9 cellular contexts compared by ENCODE assay signal in genomic region chr2:201432551-201433388, GRCh38. TPM values are rescaled to one million over a fixed set of nuclear protein-coding genes. Genes with fewer than 3 reads are reported as not detected.
DNase-seq lines count a peak whose midpoint lies in the region; ATAC-seq and TF ChIP-seq lines count a peak whose summit lies in the region.
"Had no signal": no experiment of that assay in that cellular context is flagged by ENCODE, and none has a peak within 500 bp of the region (broad histone marks: within the 10 kb centered on the region; RNA-seq: fewer than 3 reads in every experiment).

No MANE protein-coding gene starts in this region.

- POLR2A ChIA-PET in activated CD4-positive, alpha-beta T cell treated with anti-CD3 and anti-CD28 coated beads, Interleukin-2, amount 10 ng/mL, durations not matched to agents 7 days and 5 days (lab: Charles Lee), result interaction anchor here (1.0 to 1.1 kb wide), 3 partner anchors 13 to 19 kb away, joined by 3 to 4 read pairs (median 3); partner anchors contain the start of genes STRADB and TRAK2

- no peak overlapping the region for H3K4me3 Mint-ChIP-seq in activated CD4-positive, alpha-beta T cell treated with anti-CD3 and anti-CD28 coated beads, Interleukin-2, amount 10 ng/mL, durations not matched to agents 7 days and 5 days
- no peak overlapping the region for H3K4me3 Mint-ChIP-seq in activated naive CD8-positive, alpha-beta T cell treated with anti-CD3 and anti-CD28 coated beads, Interleukin-2, amount 50 U/mL, for 24 hours

- intact Hi-C loops in right cardiac atrium (cut with DNase I), result no loop called here
- intact Hi-C loops in tibial artery (cut with DNase I; ENCODE audit: low total_unique reads), result no loop called here

- peak overlapping the region; percentile 62 for H3K27ac ChIP-seq in right cardiac atrium (ENCODE audit: low read length)
- peak overlapping the region; percentile 43 to 52 for H3K27ac ChIP-seq in tibial artery

- TF ChIP-seq CTCF in tibial artery (IDR thresholded peaks at IDR 0.05), result no peak

- H3K9me3 ChIP-seq in right cardiac atrium (ENCODE audit: control insufficient read depth, low read length) (no peaks in the 10 kb centered on the region), tibial artery (no peaks in the 10 kb centered on the region)

- peaks cover 4% of the 10 kb centered on the region for H3K4me1 ChIP-seq in right cardiac atrium (ENCODE audit: control insufficient read depth, insufficient read depth, low read length)
- peaks cover 0 to 33% (median 24%) of the 10 kb centered on the region in 4 donors for H3K4me1 ChIP-seq in tibial artery

- peaks cover 15% of the 10 kb centered on the region for H3K9me3 Mint-ChIP-seq in activated CD4-positive, alpha-beta T cell treated with anti-CD3 and anti-CD28 coated beads, Interleukin-2, amount 10 ng/mL, durations not matched to agents 7 days and 5 days
- H3K9me3 Mint-ChIP-seq in activated naive CD8-positive, alpha-beta T cell treated with anti-CD3 and anti-CD28 coated beads, Interleukin-2, amount 50 U/mL, for 24 hours, result peaks cover 4% of the 10 kb centered on the region

- H3K27ac Mint-ChIP-seq in activated CD4-positive, alpha-beta T cell treated with anti-CD3 and anti-CD28 coated beads, Interleukin-2, amount 10 ng/mL, durations not matched to agents 7 days and 5 days, result peak overlapping the region; percentile 80
- H3K27ac Mint-ChIP-seq in activated naive CD8-positive, alpha-beta T cell treated with anti-CD3 and anti-CD28 coated beads, Interleukin-2, amount 50 U/mL, for 24 hours, result peak overlapping the region; percentile 82

- H3K36me3 ChIP-seq in tibial artery, result no peaks in the 10 kb centered on the region

- peaks cover 56% of the 10 kb centered on the region for H3K4me1 Mint-ChIP-seq in activated CD4-positive, alpha-beta T cell treated with anti-CD3 and anti-CD28 coated beads, Interleukin-2, amount 10 ng/mL, durations not matched to agents 7 days and 5 days
- H3K4me1 Mint-ChIP-seq in activated naive CD8-positive, alpha-beta T cell treated with anti-CD3 and anti-CD28 coated beads, Interleukin-2, amount 50 U/mL, for 24 hours, result peaks cover 47% of the 10 kb centered on the region

- WGBS in right cardiac atrium, result 28% methylated on average over 5 of the region's 5 CpGs

- H3K4me3 ChIP-seq in right cardiac atrium (ENCODE audit: low read length) (peak overlapping the region; percentile 31), tibial artery (no peak overlapping the region)

- DNase-seq in activated CD4-positive, alpha-beta T cell treated with anti-CD3 and anti-CD28 coated beads, Interleukin-2, amount 10 ng/mL, durations not matched to agents 7 days and 5 days, result no peak
- DNase-seq in activated CD4-positive, alpha-beta T cell treated with anti-CD3 and anti-CD28 coated beads for 48 hours, result no peak
- no peak for DNase-seq in activated naive CD8-positive, alpha-beta T cell treated with anti-CD3 and anti-CD28 coated beads, Interleukin-2, amount 50 U/mL, for 24 hours
- peak in 2 of 3 donors; percentile 55 to 64 for DNase-seq in right cardiac atrium
- no peak for DNase-seq in tibial artery
- no peak for DNase-seq in T-helper 9 cell

- no peaks in the 10 kb centered on the region for H3K27me3 ChIP-seq in right cardiac atrium (ENCODE audit: control insufficient read depth, insufficient read depth)
- H3K27me3 ChIP-seq in tibial artery, result no peaks in the 10 kb centered on the region

- H3K36me3 Mint-ChIP-seq in activated CD4-positive, alpha-beta T cell treated with anti-CD3 and anti-CD28 coated beads, Interleukin-2, amount 10 ng/mL, durations not matched to agents 7 days and 5 days (ENCODE audit: low read depth), result peaks cover 50% of the 10 kb centered on the region
- H3K36me3 Mint-ChIP-seq in activated naive CD8-positive, alpha-beta T cell treated with anti-CD3 and anti-CD28 coated beads, Interleukin-2, amount 50 U/mL, for 24 hours (ENCODE audit: low read depth), result peaks cover 7% of the 10 kb centered on the region

- ATAC-seq in activated naive CD8-positive, alpha-beta T cell treated with anti-CD3 and anti-CD28 coated beads, Interleukin-2, amount 50 U/mL, for 24 hours, result no peak
- ATAC-seq in right cardiac atrium (peak; percentile 75 to 79), GM18907 (IDR thresholded peaks at IDR 0.05; ENCODE audit: unreplicated experiment) (no peak), esophagus mucosa (no peak)
- ATAC-seq: Panc1 had no signal

- CTCF ChIA-PET in activated CD4-positive, alpha-beta T cell treated with anti-CD3 and anti-CD28 coated beads, Interleukin-2, amount 10 ng/mL, durations not matched to agents 7 days and 5 days (lab: Charles Lee), result interaction anchor here (0.8 to 1.6 kb wide), 4 partner anchors 11 to 19 kb away, joined by 3 to 6 read pairs (median 4); partner anchors contain the start of genes STRADB and TRAK2

- H3K27me3 Mint-ChIP-seq in activated CD4-positive, alpha-beta T cell treated with anti-CD3 and anti-CD28 coated beads, Interleukin-2, amount 10 ng/mL, durations not matched to agents 7 days and 5 days, result no peaks in the 10 kb centered on the region
- H3K27me3 Mint-ChIP-seq in activated naive CD8-positive, alpha-beta T cell treated with anti-CD3 and anti-CD28 coated beads, Interleukin-2, amount 50 U/mL, for 24 hours, result no peaks in the 10 kb centered on the region

RNA-seq across cellular contexts. Expression of gene TRAK2, which starts 18.5 kb away (rescaled TPM):
- 10 to 100 TPM; 54.9 to 58.3 TPM for total RNA-seq in activated CD4-positive, alpha-beta T cell treated with anti-CD3 and anti-CD28 coated beads, Interleukin-2, amount 10 ng/mL, durations not matched to agents 7 days and 5 days
- total RNA-seq in right cardiac atrium (100 to 1,000 TPM in 3 of 4 donors, 10 to 100 TPM in 1; 98.2 to 141 (median 134) TPM), esophagus mucosa (7.5 TPM)
- polyA plus RNA-seq in right cardiac atrium, result 37.6 TPM

RNA-seq across cellular contexts. Expression of gene STRADB, which starts 18.8 kb away (rescaled TPM):
- total RNA-seq in activated CD4-positive, alpha-beta T cell treated with anti-CD3 and anti-CD28 coated beads, Interleukin-2, amount 10 ng/mL, durations not matched to agents 7 days and 5 days, result 10 to 100 TPM; 25.1 to 27.9 TPM
- total RNA-seq in right cardiac atrium (10 to 100 TPM; 35.4 to 51.3 (median 43.4) TPM), esophagus mucosa (12.9 TPM)
- polyA plus RNA-seq in right cardiac atrium, result 46.9 TPM

Comparison
In these comparisons a context has a peak if more than half of its experiments do, and no peak if none do; other contexts are left out.
1. DNase-seq: peak in right cardiac atrium (2 of 3); none in activated CD4-positive, alpha-beta T cell treated with anti-CD3 and anti-CD28 coated beads, Interleukin-2, amount 10 ng/mL, durations not matched to agents 7 days and 5 days (single experiment), activated CD4-positive, alpha-beta T cell treated with anti-CD3 and anti-CD28 coated beads for 48 hours (single experiment), activated naive CD8-positive, alpha-beta T cell treated with anti-CD3 and anti-CD28 coated beads, Interleukin-2, amount 50 U/mL, for 24 hours (single experiment), tibial artery (0 of 2) and T-helper 9 cell (single experiment).
2. ATAC-seq: peak in right cardiac atrium (2 of 2); none in activated naive CD8-positive, alpha-beta T cell treated with anti-CD3 and anti-CD28 coated beads, Interleukin-2, amount 50 U/mL, for 24 hours (single experiment), GM18907 (single experiment) and esophagus mucosa (single experiment).